Comparison of ENCODE assay signal across 16 cellular contexts in genomic region chr20:38089500-38089899, GRCh38.
"Had no signal": no experiment of that assay in that cellular context is flagged by ENCODE, and none has a peak within 500 bp of the region (broad histone marks: within the 10 kb centered on the region; RNA-seq: fewer than 3 reads in every experiment).

No MANE protein-coding gene starts in this region.

- H3K4me3 ChIP-seq: hepatocyte, tibial artery had no signal

- ATAC-seq: activated CD4-positive, CD25-positive, alpha-beta regulatory T cell treated with anti-CD3 and anti-CD28 coated beads, Interleukin-2, amount 50 U/mL, for 24 hours; activated T-cell treated with anti-CD3 and anti-CD28 coated beads, Interleukin-2, amount 50 U/mL, for 72 hours; foreskin keratinocyte had no signal

- H3K9me3 ChIP-seq: tibial artery had no signal

- H3K27ac Mint-ChIP-seq: activated CD4-positive, alpha-beta T cell treated with anti-CD3 and anti-CD28 coated beads, Interleukin-2, amount 10 ng/mL, durations not matched to agents 24 days and 14 days; activated naive CD4-positive, alpha-beta T cell treated with anti-CD3 and anti-CD28 coated beads, Interleukin-2, amount 10 ng/mL, durations not matched to agents 7 days and 5 days; activated T-cell treated with anti-CD3 and anti-CD28 coated beads, Interleukin-2, amount 50 U/mL, for 72 hours; progenitor cell of endocrine pancreas; stimulated activated naive CD8-positive, alpha-beta T cell treated with anti-CD3 and anti-CD28 coated beads, Interleukin-15, Interleukin-2, amounts not matched to agents 100 ng/mL and 50 ng/mL, for 24 hours had no signal

- H3K4me3 Mint-ChIP-seq: activated CD4-positive, alpha-beta memory T cell treated with anti-CD3 and anti-CD28 coated beads, Interleukin-2, amount 10 ng/mL, durations not matched to agents 7 days and 5 days; activated CD4-positive, alpha-beta T cell treated with anti-CD3 and anti-CD28 coated beads, Interleukin-2, amount 10 ng/mL, durations not matched to agents 24 days and 14 days; activated naive CD4-positive, alpha-beta T cell treated with anti-CD3 and anti-CD28 coated beads, Interleukin-2, amount 10 ng/mL, durations not matched to agents 7 days and 5 days; activated T-cell treated with anti-CD3 and anti-CD28 coated beads, Interleukin-2, amount 50 U/mL, for 72 hours; neural crest cell; stimulated activated naive CD8-positive, alpha-beta T cell treated with anti-CD3 and anti-CD28 coated beads, Interleukin-15, Interleukin-2, amounts not matched to agents 100 ng/mL and 50 ng/mL, for 24 hours had no signal

- DNase-seq: activated CD4-positive, alpha-beta memory T cell treated with anti-CD3 and anti-CD28 coated beads, Interleukin-2, amount 10 ng/mL, durations not matched to agents 7 days and 5 days; activated CD4-positive, alpha-beta T cell treated with anti-CD3 and anti-CD28 coated beads, Interleukin-2, amount 10 ng/mL, durations not matched to agents 24 days and 14 days; activated effector memory CD4-positive, alpha-beta T cell treated with anti-CD3 and anti-CD28 coated beads, Interleukin-2, amount 50 U/mL, for 16 hours; activated naive CD4-positive, alpha-beta T cell treated with anti-CD3 and anti-CD28 coated beads, Interleukin-2, amount 10 ng/mL, durations not matched to agents 7 days and 5 days; activated T-cell treated with anti-CD3 and anti-CD28 coated beads, Interleukin-2, amount 50 U/mL, for 72 hours; cortex of kidney; foreskin keratinocyte; kidney glomerular epithelial cell; retina; stimulated activated CD4-positive, alpha-beta T cell treated with anti-CD3 and anti-CD28 coated beads, Interleukin-4, amount 100 ng/mL, for 24 hours; tibial artery had no signal

- H3K27ac ChIP-seq: foreskin keratinocyte, hepatocyte, tibial artery had no signal

- H3K27me3 ChIP-seq: foreskin keratinocyte, hepatocyte, tibial artery had no signal

- H3K27me3 Mint-ChIP-seq: activated CD4-positive, alpha-beta memory T cell treated with anti-CD3 and anti-CD28 coated beads, Interleukin-2, amount 10 ng/mL, durations not matched to agents 7 days and 5 days; activated CD4-positive, alpha-beta T cell treated with anti-CD3 and anti-CD28 coated beads, Interleukin-2, amount 10 ng/mL, durations not matched to agents 24 days and 14 days; activated naive CD4-positive, alpha-beta T cell treated with anti-CD3 and anti-CD28 coated beads, Interleukin-2, amount 10 ng/mL, durations not matched to agents 7 days and 5 days; progenitor cell of endocrine pancreas; stimulated activated naive CD8-positive, alpha-beta T cell treated with anti-CD3 and anti-CD28 coated beads, Interleukin-15, Interleukin-2, amounts not matched to agents 100 ng/mL and 50 ng/mL, for 24 hours had no signal

- H3K9me3 Mint-ChIP-seq: activated CD4-positive, alpha-beta memory T cell treated with anti-CD3 and anti-CD28 coated beads, Interleukin-2, amount 10 ng/mL, durations not matched to agents 7 days and 5 days; activated CD4-positive, alpha-beta T cell treated with anti-CD3 and anti-CD28 coated beads, Interleukin-2, amount 10 ng/mL, durations not matched to agents 24 days and 14 days; activated naive CD4-positive, alpha-beta T cell treated with anti-CD3 and anti-CD28 coated beads, Interleukin-2, amount 10 ng/mL, durations not matched to agents 7 days and 5 days; activated T-cell treated with anti-CD3 and anti-CD28 coated beads, Interleukin-2, amount 50 U/mL, for 72 hours; neural crest cell; stimulated activated naive CD8-positive, alpha-beta T cell treated with anti-CD3 and anti-CD28 coated beads, Interleukin-15, Interleukin-2, amounts not matched to agents 100 ng/mL and 50 ng/mL, for 24 hours had no signal
